23 cellular contexts compared by ENCODE assay signal in genomic region chr1:94608142-94608851, GRCh38.
DNase-seq lines count a peak whose midpoint lies in the region; ATAC-seq, FAIRE-seq and TF ChIP-seq lines count a peak whose summit lies in the region.
"Had no signal": no experiment of that assay in that cellular context is flagged by ENCODE, and none has a peak within 500 bp of the region (broad histone marks: within the 10 kb centered on the region; RNA-seq: fewer than 3 reads in every experiment).

No MANE protein-coding gene starts in this region.

- 73% methylated on average over 10 of the region's 10 CpGs; no CpG with 5 or more reads in 1 of the 2 experiments for WGBS in H1 (ENCODE audit: extremely low coverage in 1 of 2, insufficient coverage in 1 of 2, insufficient read length in 1 of 2, insufficient replicate concordance in 2 of 2, low coverage in 1 of 2, low lambda C conversion rate in 2 of 2, missing lambda C conversion rate in 1 of 2), 2 experiments
- WGBS in mesenchymal stem cell, result 59% methylated on average over 9 of the region's 10 CpGs
- 68 to 69% methylated on average over 10 of the region's 10 CpGs for WGBS in upper lobe of left lung, 2 donors

- no peak overlapping the region for H3K4me2 ChIP-seq in H1 (ENCODE audit: insufficient read depth in 1 of 2, low read depth in 2 of 2, low read length in 2 of 2)
- no peak overlapping the region for H3K4me2 ChIP-seq in mesenchymal stem cell (ENCODE audit: low read length, poor library complexity, severe bottlenecking)

- no peak overlapping the region for H4K5ac ChIP-seq in H1 (ENCODE audit: insufficient read length, low read depth, low read length)

- H3K23ac ChIP-seq in H1 (ENCODE audit: insufficient read length) (no peak overlapping the region), mesenchymal stem cell (ENCODE audit: low read length in 2 of 2) (peak overlapping the region in 1 of 2 experiments; percentile 94)

- TF ChIP-seq EP300 in H1 (IDR thresholded peaks at IDR 0.05; ENCODE audit: borderline replicate concordance in 1 of 2, low read depth in 2 of 2, low read length in 2 of 2), result no peak
- no peak for TF ChIP-seq EP300 in upper lobe of left lung (IDR thresholded peaks at IDR 0.05)

- peak; percentile 18 for DNase-seq in SIG-M5 treated with dmso at 0.1 percent for 504 hours (lab: John Stamatoyannopoulos, UW; ENCODE audit: unreplicated experiment)
- no peak for DNase-seq in SIG-M5 (lab: John Stamatoyannopoulos, UW)
- DNase-seq in H1 (ENCODE audit: low read depth in 1 of 2, low spot score in 2 of 2), result no peak
- no peak for DNase-seq in mesenchymal stem cell
- DNase-seq in upper lobe of left lung, result no peak
- DNase-seq in sciatic nerve (ENCODE audit: low spot score), result no peak
- no peak for DNase-seq in stimulated activated CD4-positive, alpha-beta T cell treated with anti-CD3 and anti-CD28 coated beads, Interleukin-2, amount 100 ng/mL, for 24 hours
- DNase-seq: activated CD4-positive, alpha-beta T cell treated with anti-CD3 and anti-CD28 coated beads for 36 hours; activated CD8-positive, alpha-beta memory T cell treated with anti-CD3 and anti-CD28 coated beads, Interleukin-2, amount 50 U/mL, for 4 hours; activated naive CD4-positive, alpha-beta T cell; DND-41; GM23248; heart right ventricle; naive thymus-derived CD8-positive, alpha-beta T cell; retina; RPMI8226; stimulated activated CD4-positive, alpha-beta T cell treated with anti-CD3 and anti-CD28 coated beads, Interleukin-1b, Interleukin-23, amount 100 ng/mL, for 48 hours had no signal

- H3K4ac ChIP-seq in H1 (replicated peaks; ENCODE audit: insufficient read length, low read depth, low read length) (no peak overlapping the region), mesenchymal stem cell (ENCODE audit: low read depth in 1 of 2, low read length in 2 of 2) (peak overlapping the region; percentile 93 to 100)

- FAIRE-seq in H1 (lab: Jason Lieb, UNC), result no peak

- intact Hi-C loops in sciatic nerve (cut with DNase I), result no loop called here

- peak overlapping the region; percentile 54; the same call in 1 of the 2 replicates for H2BK15ac ChIP-seq in H1 (ENCODE audit: low read length)
- H2BK15ac ChIP-seq in mesenchymal stem cell (ENCODE audit: low read depth, poor library complexity, severe bottlenecking), result peak overlapping the region; percentile 96

- no peaks in the 10 kb centered on the region for H4K20me1 ChIP-seq in H1 (replicated peaks in 1 of 2; ENCODE audit: control insufficient read depth in 1 of 2, insufficient read depth in 2 of 2, low read length in 2 of 2)

- H3K79me2 ChIP-seq in H1 (ENCODE audit: control insufficient read depth in 1 of 2, insufficient read depth in 2 of 2, low read length in 2 of 2), result no peaks in the 10 kb centered on the region

- H3K9me3 ChIP-seq in H1 (ENCODE audit: insufficient read depth in 2 of 2, low read depth in 1 of 2, low read length in 1 of 2) (no peaks in the 10 kb centered on the region), mesenchymal stem cell (ENCODE audit: control insufficient read depth, low read length) (no peaks in the 10 kb centered on the region), upper lobe of left lung (no peaks in the 10 kb centered on the region)
- H3K9me3 ChIP-seq: ascending aorta, heart right ventricle, thoracic aorta had no signal

- H2AFZ ChIP-seq in H1 (ENCODE audit: low read length) (peak overlapping the region; percentile 64; the same call in 1 of the 2 replicates), mesenchymal stem cell (ENCODE audit: low read depth, low read length) (no peak overlapping the region)
- H2AFZ ChIP-seq: GM23248 had no signal

- TF ChIP-seq CTCF in H1 (IDR thresholded peaks at IDR 0.05; ENCODE audit: control extremely low read depth in 1 of 3, insufficient read depth in 1 of 3, low read depth in 1 of 3, low read length in 3 of 3) (no peak), upper lobe of left lung (IDR thresholded peaks at IDR 0.05) (no peak)

- H3K18ac ChIP-seq in H1 (ENCODE audit: extremely low read depth, low read length) (no peak overlapping the region), mesenchymal stem cell (ENCODE audit: low read depth in 1 of 2, low read length in 2 of 2) (peak overlapping the region; percentile 98 to 99)

- H3K4me1 ChIP-seq in H1 (replicated peaks in 1 of 4; ENCODE audit: control insufficient read depth in 3 of 4, insufficient read depth in 4 of 4, low read length in 3 of 4) (peaks cover 0 to 5% (median 0%) of the 10 kb centered on the region in 4 experiments; a peak in 3 of 7 replicates), mesenchymal stem cell (ENCODE audit: control insufficient read depth, insufficient read depth, low read depth, low read length) (peaks cover 23% of the 10 kb centered on the region), upper lobe of left lung (peaks cover 0 to 14% (median 3%) of the 10 kb centered on the region in 4 donors)
- H3K4me1 ChIP-seq: ascending aorta had no signal

- H3K9ac ChIP-seq in H1 (replicated peaks in 1 of 4; ENCODE audit: extremely low read depth in 1 of 4, low read depth in 3 of 4, low read length in 3 of 4) (no peak overlapping the region), mesenchymal stem cell (ENCODE audit: low read length) (no peak overlapping the region)
- H3K9ac ChIP-seq: GM23248 had no signal

- H3K79me1 ChIP-seq in H1 (ENCODE audit: low read depth, low read length) (no peaks in the 10 kb centered on the region), mesenchymal stem cell (replicated peaks; ENCODE audit: low read length, poor library complexity, severe bottlenecking) (no peaks in the 10 kb centered on the region)

- H2BK5ac ChIP-seq in H1 (ENCODE audit: low read depth, low read length), result no peak overlapping the region
- peak overlapping the region; percentile 81 for H2BK5ac ChIP-seq in mesenchymal stem cell (ENCODE audit: low read depth, low read length, poor library complexity, severe bottlenecking)

- H4K8ac ChIP-seq in H1 (ENCODE audit: extremely low read depth, insufficient read depth, low read length) (no peak overlapping the region), mesenchymal stem cell (ENCODE audit: low read length) (peak overlapping the region; percentile 90)

- CTCF ChIA-PET in H1 (lab: Charles Lee; ENCODE audit: partially characterized antibody), result interaction anchor here (1.2 to 3.4 kb wide), 7 partner anchors 10 to 198 kb away, joined by 4 to 34 read pairs (median 5); no protein-coding TSS in a partner anchor

- H2BK12ac ChIP-seq in H1 (ENCODE audit: low read depth, low read length) (0 out of 2 replicates have a peak overlapping the region, but pooled peaks have one; percentile 20), mesenchymal stem cell (ENCODE audit: low read length in 2 of 2) (peak overlapping the region; percentile 97 to 98)

- no peak overlapping the region for H3K27ac ChIP-seq in H1 (ENCODE audit: low read depth, low read length)
- peak overlapping the region; percentile 84 for H3K27ac ChIP-seq in mesenchymal stem cell (ENCODE audit: low read length, poor library complexity, severe bottlenecking)
- peak overlapping the region in 2 of 4 donors; percentile 4 to 30 for H3K27ac ChIP-seq in upper lobe of left lung
- H3K27ac ChIP-seq: 22Rv1, ascending aorta, C4-2B, GM23248, heart right ventricle, thoracic aorta had no signal

- H2BK120ac ChIP-seq in H1 (replicated peaks; ENCODE audit: low read depth, low read length) (no peak overlapping the region), mesenchymal stem cell (ENCODE audit: low read depth, low read length) (peak overlapping the region; percentile 97)

- no peaks in the 10 kb centered on the region; the same call in 1 of the 2 replicates for H3K23me2 ChIP-seq in H1 (ENCODE audit: low read depth, low read length)

- no peak overlapping the region for H3K14ac ChIP-seq in H1 (ENCODE audit: insufficient read length)
- peak overlapping the region in 1 of 2 experiments; percentile 85 for H3K14ac ChIP-seq in mesenchymal stem cell (ENCODE audit: low read length in 2 of 2)

- peak overlapping the region; percentile 49; the same call in 1 of the 2 replicates for H2BK20ac ChIP-seq in H1 (ENCODE audit: low read length)

- TF ChIP-seq POLR2A in H1 (IDR thresholded peaks at IDR 0.05; ENCODE audit: control extremely low read depth in 1 of 2, low read depth in 2 of 2, low read length in 2 of 2) (no peak), upper lobe of left lung (IDR thresholded peaks at IDR 0.05) (no peak)

- no peak for TF ChIP-seq RAD21 in H1 (IDR thresholded peaks at IDR 0.05 in 1 of 2, conservative IDR thresholded peaks at IDR 0.05 in 1 of 2; ENCODE audit: low read depth in 2 of 2, low read length in 2 of 2)

- H2AK5ac ChIP-seq in H1 (ENCODE audit: low read depth, low read length) (no peak overlapping the region), mesenchymal stem cell (ENCODE audit: low read length, severe bottlenecking) (peak overlapping the region; percentile 54)

- H4K91ac ChIP-seq in H1 (replicated peaks; ENCODE audit: insufficient read length, low read length) (no peak overlapping the region), mesenchymal stem cell (ENCODE audit: low read length) (peak overlapping the region; percentile 100)

- H3K36me3 ChIP-seq in H1 (ENCODE audit: control insufficient read depth in 2 of 4, insufficient read depth in 4 of 4, low read length in 3 of 4) (no peaks in the 10 kb centered on the region), mesenchymal stem cell (ENCODE audit: control insufficient read depth in 1 of 2, insufficient read depth in 2 of 2, low read depth in 1 of 2, low read length in 2 of 2) (no peaks in the 10 kb centered on the region), upper lobe of left lung (no peaks in the 10 kb centered on the region)
- H3K36me3 ChIP-seq: ascending aorta, heart right ventricle, thoracic aorta had no signal

- POLR2A ChIA-PET in H1 (lab: Charles Lee; ENCODE audit: partially characterized antibody), result interaction anchor here (0.9 kb wide), 1 partner anchor 80 kb away, joined by 3 read pairs; no protein-coding TSS in a partner anchor

- ATAC-seq in upper lobe of left lung (ENCODE audit: low FRiP score in 2 of 2) (peak; percentile 48 to 71), GM21737 (IDR thresholded peaks at IDR 0.05; ENCODE audit: unreplicated experiment) (no peak), sciatic nerve (no peak)
- ATAC-seq: activated CD4-positive, alpha-beta T cell treated with anti-CD3 and anti-CD28 coated beads for 36 hours; esophagus mucosa; heart right ventricle; naive thymus-derived CD8-positive, alpha-beta T cell had no signal

- no peak overlapping the region for H3K56ac ChIP-seq in H1 (replicated peaks; ENCODE audit: insufficient read length, low read depth, low read length)

- H3K27me3 ChIP-seq in H1 (replicated peaks in 1 of 4; ENCODE audit: control insufficient read depth in 3 of 4, extremely low read depth in 1 of 4, insufficient read depth in 3 of 4, low read length in 3 of 4) (no peaks in the 10 kb centered on the region), mesenchymal stem cell (ENCODE audit: control insufficient read depth in 1 of 2, insufficient read depth in 1 of 2, low read length in 2 of 2) (no peaks in the 10 kb centered on the region), upper lobe of left lung (no peaks in the 10 kb centered on the region)
- H3K27me3 ChIP-seq: ascending aorta had no signal

- H3K4me3 ChIP-seq in H1 (ENCODE audit: extremely low read depth in 1 of 4, insufficient read depth in 2 of 4, low read depth in 3 of 4, low read length in 4 of 4) (no peak overlapping the region), mesenchymal stem cell (ENCODE audit: insufficient read depth in 1 of 2, low read depth in 1 of 2, low read length in 2 of 2) (no peak overlapping the region), upper lobe of left lung (no peak overlapping the region)
- H3K4me3 ChIP-seq: ascending aorta, GM23248, heart right ventricle, thoracic aorta had no signal

Comparison
In these comparisons a context has a peak if more than half of its experiments do, and no peak if none do; other contexts are left out.
1. ATAC-seq: peak in upper lobe of left lung (2 of 2); none in GM21737 (single experiment) and sciatic nerve (single experiment).